21 cellular contexts compared by ENCODE assay signal in genomic region chr10:121309164-121309563, GRCh38.
"Had no signal": no experiment of that assay in that cellular context is flagged by ENCODE, and none has a peak within 500 bp of the region (broad histone marks: within the 10 kb centered on the region; RNA-seq: fewer than 3 reads in every experiment).

No MANE protein-coding gene starts in this region.

- H3K27ac Mint-ChIP-seq: activated CD4-positive, alpha-beta T cell treated with anti-CD3 and anti-CD28 coated beads, Interleukin-2, amount 10 ng/mL, durations not matched to agents 24 days and 14 days; activated naive CD4-positive, alpha-beta T cell treated with anti-CD3 and anti-CD28 coated beads for 36 hours; natural killer cell treated with Interleukin-12 subunit alpha and Interleukin-12 subunit beta and Interleukin-15 and Interleukin-18, amount 100 ng/mL, for 72 hours had no signal

- H3K36me3 Mint-ChIP-seq: natural killer cell treated with Interleukin-12 subunit alpha and Interleukin-12 subunit beta and Interleukin-15 and Interleukin-18, amount 100 ng/mL, for 72 hours had no signal

- H3K4me3 ChIP-seq: breast epithelium, esophagus muscularis mucosa, lower lobe of right lung, right atrium auricular region, transverse colon, uterus had no signal

- ATAC-seq: activated T-cell treated with anti-CD3 and anti-CD28 coated beads, Interleukin-2, amount 50 U/mL, for 4 hours; lower lobe of right lung; natural killer cell treated with Interleukin-12 subunit alpha and Interleukin-12 subunit beta and Interleukin-15 and Interleukin-18, amount 100 ng/mL, for 72 hours had no signal

- DNase-seq: activated CD4-positive, alpha-beta T cell treated with anti-CD3 and anti-CD28 coated beads, Interleukin-2, amount 10 ng/mL, durations not matched to agents 24 days and 14 days; activated CD8-positive, alpha-beta memory T cell treated with anti-CD3 and anti-CD28 coated beads, Interleukin-2, amount 50 U/mL, for 4 hours; activated naive CD4-positive, alpha-beta T cell treated with anti-CD3 and anti-CD28 coated beads for 36 hours; activated T-cell treated with anti-CD3 and anti-CD28 coated beads, Interleukin-2, amount 50 U/mL, for 4 hours; aorta; effector CD4-positive, alpha-beta T cell; lower lobe of right lung; nucleus accumbens; posterior cingulate gyrus; stimulated activated CD4-positive, alpha-beta T cell treated with anti-CD3 and anti-CD28 coated beads, Interleukin-2, amount 100 ng/mL, for 24 hours; stimulated activated naive CD4-positive, alpha-beta T cell treated with Interleukin-2 at 50 U/mL for 16 hours; substantia nigra; T-helper 1 cell; T-helper 9 cell; transverse colon; uterus had no signal

- H3K27me3 Mint-ChIP-seq: activated CD4-positive, alpha-beta T cell treated with anti-CD3 and anti-CD28 coated beads, Interleukin-2, amount 10 ng/mL, durations not matched to agents 24 days and 14 days had no signal

- H3K9me3 Mint-ChIP-seq: activated CD4-positive, alpha-beta T cell treated with anti-CD3 and anti-CD28 coated beads, Interleukin-2, amount 10 ng/mL, durations not matched to agents 24 days and 14 days; activated naive CD4-positive, alpha-beta T cell treated with anti-CD3 and anti-CD28 coated beads for 36 hours; activated T-cell treated with anti-CD3 and anti-CD28 coated beads, Interleukin-2, amount 50 U/mL, for 4 hours; natural killer cell treated with Interleukin-12 subunit alpha and Interleukin-12 subunit beta and Interleukin-15 and Interleukin-18, amount 100 ng/mL, for 72 hours had no signal

- H3K4me1 Mint-ChIP-seq: activated CD4-positive, alpha-beta T cell treated with anti-CD3 and anti-CD28 coated beads, Interleukin-2, amount 10 ng/mL, durations not matched to agents 24 days and 14 days had no signal

- FAIRE-seq: islet of Langerhans had no signal

- H3K4me3 Mint-ChIP-seq: activated CD4-positive, alpha-beta T cell treated with anti-CD3 and anti-CD28 coated beads, Interleukin-2, amount 10 ng/mL, durations not matched to agents 24 days and 14 days; activated naive CD4-positive, alpha-beta T cell treated with anti-CD3 and anti-CD28 coated beads for 36 hours; activated T-cell treated with anti-CD3 and anti-CD28 coated beads, Interleukin-2, amount 50 U/mL, for 4 hours; natural killer cell treated with Interleukin-12 subunit alpha and Interleukin-12 subunit beta and Interleukin-15 and Interleukin-18, amount 100 ng/mL, for 72 hours had no signal
